Comparison of ENCODE assay signal across 21 cellular contexts in genomic region chr6:887583-888235, GRCh38.
DNase-seq lines count a peak whose midpoint lies in the region; ATAC-seq, FAIRE-seq and TF ChIP-seq lines count a peak whose summit lies in the region.
"Had no signal": no experiment of that assay in that cellular context is flagged by ENCODE, and none has a peak within 500 bp of the region (broad histone marks: within the 10 kb centered on the region; RNA-seq: fewer than 3 reads in every experiment).

No MANE protein-coding gene starts in this region.

- H3K36me3 ChIP-seq in HepG2 (replicated peaks in 1 of 2; ENCODE audit: control insufficient read depth in 1 of 2, insufficient read depth in 2 of 2, low read length in 2 of 2) (no peaks in the 10 kb centered on the region), right lobe of liver (no peaks in the 10 kb centered on the region), K562 (ENCODE audit: control insufficient read depth, insufficient read depth, low read length) (no peaks in the 10 kb centered on the region), testis (ENCODE audit: low read depth, missing control alignments) (no peaks in the 10 kb centered on the region)
- H3K36me3 ChIP-seq: BLaER1 had no signal

- TF ChIP-seq POLR2A in HepG2 (IDR thresholded peaks at IDR 0.05; ENCODE audit: insufficient read depth in 1 of 2, low read depth in 2 of 2, low read length in 2 of 2) (no peak), right lobe of liver (IDR thresholded peaks at IDR 0.05) (no peak), K562 (conservative IDR thresholded peaks at IDR 0.05) (no peak), testis (IDR thresholded peaks at IDR 0.05) (no peak)

- POLR2A ChIA-PET in HepG2 (lab: Yijun Ruan, JAX) (no interaction called here), K562 (lab: Yijun Ruan, JAX) (interaction anchor here (0.6 kb wide), 1 partner anchor 376 kb away, joined by 3 read pairs; no protein-coding TSS in a partner anchor)

- intact Hi-C loops in HepG2 (cut with micrococcal nuclease; ENCODE audit: unreplicated experiment) (no loop called here), right lobe of liver (cut with DNase I) (no loop called here), K562 (cut with micrococcal nuclease) (no loop called here), testis (cut with DNase I; ENCODE audit: low total_unique reads) (loop anchor here (5.0 kb wide), 1 partner anchor 235 kb away; no protein-coding TSS in a partner anchor), left ventricle myocardium superior (cut with micrococcal nuclease) (no loop called here)

- TF ChIP-seq RAD21 in HepG2 (CRISPR knock-in tag; IDR thresholded peaks at IDR 0.05): no peak
- no peak for TF ChIP-seq RAD21 in K562 (CRISPR knock-in tag; conservative IDR thresholded peaks at IDR 0.05 in 1 of 2, IDR thresholded peaks at IDR 0.05 in 1 of 2)

- DNase-seq in HepG2 (ENCODE audit: low spot score) (no peak), right lobe of liver (no peak), K562 (ENCODE audit: extremely low read depth in 1 of 4, low spot score in 3 of 4) (peak in 1 of 4 experiments; percentile 3), testis (peak; percentile 19), left ventricle myocardium superior (no peak), GM19238 (ENCODE audit: insufficient read length, low spot score) (no peak)
- DNase-seq: Caco-2; CD4-positive, CD25-positive, alpha-beta regulatory T cell; CD8-positive, alpha-beta T cell; DMS153; DND-41; GM23248; HCEC 1CT had no signal

- H3K9me3 ChIP-seq in HepG2 (ENCODE audit: low read length): no peaks in the 10 kb centered on the region
- H3K9me3 ChIP-seq in right lobe of liver: no peaks in the 10 kb centered on the region
- no peaks in the 10 kb centered on the region for H3K9me3 ChIP-seq in K562 (replicated peaks; ENCODE audit: control insufficient read depth, insufficient read depth, low read depth, low read length)
- no peaks in the 10 kb centered on the region for H3K9me3 ChIP-seq in testis
- H3K9me3 ChIP-seq: BLaER1, Caco-2 had no signal

- H3K27ac ChIP-seq in HepG2 (ENCODE audit: extremely low read length, insufficient read depth, low read length) (no peak overlapping the region), right lobe of liver (no peak overlapping the region), K562 (ENCODE audit: extremely low read depth, low read depth, low read length) (no peak overlapping the region), testis (no peak overlapping the region)
- H3K27ac ChIP-seq: 22Rv1, BLaER1, C4-2B, GM23248 had no signal

- no peaks in the 10 kb centered on the region for H4K20me1 ChIP-seq in HepG2 (ENCODE audit: insufficient read depth, low read length)
- 0 out of 2 replicates have a peak, but pooled peaks cover 5% of the 10 kb centered on the region for H4K20me1 ChIP-seq in K562 (replicated peaks; ENCODE audit: control insufficient read depth, insufficient read depth, low read length)
- H4K20me1 ChIP-seq: BLaER1 had no signal

- H3K4me2 ChIP-seq in HepG2 (ENCODE audit: low read depth, low read length) (no peak overlapping the region), K562 (ENCODE audit: insufficient read depth, low read length) (no peak overlapping the region)
- H3K4me2 ChIP-seq: BLaER1 had no signal

- CTCF ChIA-PET in HepG2 (lab: Yijun Ruan, JAX; ENCODE audit: low intra/inter-chr PET ratio, low total read pairs) (no interaction called here), K562 (lab: Yijun Ruan, JAX; ENCODE audit: low intra/inter-chr PET ratio) (no interaction called here)

- H3K9ac ChIP-seq in HepG2 (ENCODE audit: insufficient read depth, low read depth, low read length) (no peak overlapping the region), K562 (ENCODE audit: insufficient read depth in 1 of 2, low read depth in 2 of 2, low read length in 2 of 2) (no peak overlapping the region)
- H3K9ac ChIP-seq: BLaER1, GM23248 had no signal

- in situ Hi-C loops in HepG2 (cut with HindIII; ENCODE audit: extremely low pct_ligation_motif_present, low pct_unique_long_range_greater_than_20kb): no loop called here
- in situ Hi-C loops in K562 (cut with MboI): no loop called here

- FAIRE-seq in HepG2 (lab: Jason Lieb, UNC): no peak
- no peak for FAIRE-seq in K562 (lab: Jason Lieb, UNC)
- FAIRE-seq: A204.1, G401.6, GM12892, GM19239 had no signal

- H3K9me1 ChIP-seq in K562 (ENCODE audit: control insufficient read depth, insufficient read depth, low read length): no peaks in the 10 kb centered on the region

- no peak overlapping the region for H3K4me3 ChIP-seq in HepG2 (replicated peaks in 1 of 3; ENCODE audit: insufficient read depth in 1 of 3, low read depth in 2 of 3, low read length in 3 of 3)
- no peak overlapping the region for H3K4me3 ChIP-seq in right lobe of liver
- no peak overlapping the region for H3K4me3 ChIP-seq in K562
- H3K4me3 ChIP-seq in testis: no peak overlapping the region
- H3K4me3 ChIP-seq: BLaER1, GM23248 had no signal

- TF ChIP-seq EP300 in HepG2 (IDR thresholded peaks at IDR 0.05; ENCODE audit: low read depth in 2 of 2, low read length in 2 of 2) (no peak), HepG2 (CRISPR knock-in tag; IDR thresholded peaks at IDR 0.05; ENCODE audit: borderline replicate concordance) (no peak), K562 (IDR thresholded peaks at IDR 0.05; ENCODE audit: low read length) (no peak)

- H3K4me1 ChIP-seq in HepG2 (ENCODE audit: insufficient read depth, low read length) (no peaks in the 10 kb centered on the region), right lobe of liver (no peaks in the 10 kb centered on the region), K562 (replicated peaks in 1 of 2; ENCODE audit: control insufficient read depth in 2 of 2, insufficient read depth in 2 of 2, low read length in 2 of 2) (peaks cover 0 to 4% of the 10 kb centered on the region in 2 experiments; a peak in 1 of 5 replicates), testis (no peaks in the 10 kb centered on the region)
- H3K4me1 ChIP-seq: BLaER1, Caco-2 had no signal

- H3K27me3 ChIP-seq in HepG2 (ENCODE audit: control insufficient read depth in 1 of 2, insufficient read depth in 2 of 2, low read length in 2 of 2) (peaks cover 1 to 33% of the 10 kb centered on the region in 2 experiments; a peak in 4 of 5 replicates), right lobe of liver (no peaks in the 10 kb centered on the region), K562 (ENCODE audit: control insufficient read depth in 2 of 2, insufficient read depth in 2 of 2, low read length in 2 of 2) (peaks cover 19 to 29% of the 10 kb centered on the region in 2 experiments; a peak in 4 of 5 replicates), testis (no peaks in the 10 kb centered on the region)
- H3K27me3 ChIP-seq: BLaER1 had no signal

- ATAC-seq in HepG2 (no peak), right lobe of liver (no peak), K562 (peak; percentile 35; the same call in 1 of the 3 replicates), left ventricle myocardium superior (no peak), HG03354 (IDR thresholded peaks at IDR 0.05; ENCODE audit: poor library complexity, severe bottlenecking, unreplicated experiment) (no peak)
- ATAC-seq: CD8-positive, alpha-beta T cell had no signal

- BruUV-seq in HepG2 (replicated peaks; lab: Mats Ljungman, UMichigan): no TSS peak
- no TSS peak for BruUV-seq in K562 (replicated peaks; lab: Mats Ljungman, UMichigan)

- H2AFZ ChIP-seq in HepG2 (ENCODE audit: low read length) (no peak overlapping the region), K562 (ENCODE audit: low read depth, low read length) (no peak overlapping the region)
- H2AFZ ChIP-seq: GM23248 had no signal

- TF ChIP-seq CTCF in HepG2 (CRISPR knock-in tag; IDR thresholded peaks at IDR 0.05) (no peak), right lobe of liver (IDR thresholded peaks at IDR 0.05) (no peak), K562 (IDR thresholded peaks at IDR 0.05 in 2 of 3, conservative IDR thresholded peaks at IDR 0.05 in 1 of 3; ENCODE audit: insufficient read depth in 2 of 3, low read depth in 1 of 3, low read length in 3 of 3) (no peak), testis (IDR thresholded peaks at IDR 0.05) (no peak)

- 76% methylated on average over 34 of the region's 35 CpGs for WGBS in HepG2 (ENCODE audit: low lambda C conversion rate)
- 86% methylated on average over 7 of the region's 35 CpGs for WGBS in right lobe of liver (ENCODE audit: insufficient coverage, low coverage, low lambda C conversion rate, missing lambda C conversion rate)
- 2% methylated on average over 35 of the region's 35 CpGs for WGBS in K562 (ENCODE audit: insufficient coverage, low coverage, missing lambda C conversion rate)
- WGBS in testis, 2 donors: 61 to 69% methylated on average over 17 to 32 of the region's 35 CpGs

- H3K79me2 ChIP-seq in HepG2 (ENCODE audit: insufficient read depth, low read length) (no peaks in the 10 kb centered on the region), K562 (ENCODE audit: control insufficient read depth, insufficient read depth, low read length) (no peaks in the 10 kb centered on the region)

TF ChIP-seq in K562, 482 proteins besides CTCF, POLR2A, EP300 and RAD21 (continues in another document):
- no peak for TF ChIP-seq NKRF (IDR thresholded peaks at IDR 0.05; ENCODE audit: borderline replicate concordance)
- no peak for TF ChIP-seq IFI16 (CRISPR knock-in tag; IDR thresholded peaks at IDR 0.05)
- TF ChIP-seq, protein P1, sequence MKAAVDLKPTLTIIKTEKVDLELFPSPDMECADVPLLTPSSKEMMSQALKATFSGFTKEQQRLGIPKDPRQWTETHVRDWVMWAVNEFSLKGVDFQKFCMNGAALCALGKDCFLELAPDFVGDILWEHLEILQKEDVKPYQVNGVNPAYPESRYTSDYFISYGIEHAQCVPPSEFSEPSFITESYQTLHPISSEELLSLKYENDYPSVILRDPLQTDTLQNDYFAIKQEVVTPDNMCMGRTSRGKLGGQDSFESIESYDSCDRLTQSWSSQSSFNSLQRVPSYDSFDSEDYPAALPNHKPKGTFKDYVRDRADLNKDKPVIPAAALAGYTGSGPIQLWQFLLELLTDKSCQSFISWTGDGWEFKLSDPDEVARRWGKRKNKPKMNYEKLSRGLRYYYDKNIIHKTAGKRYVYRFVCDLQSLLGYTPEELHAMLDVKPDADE (conservative IDR thresholded peaks at IDR 0.05; ENCODE audit: control insufficient read depth, low read depth, low read length): no peak
- no peak for TF ChIP-seq ZNF263 (CRISPR knock-in tag; IDR thresholded peaks at IDR 0.05; ENCODE audit: borderline replicate concordance)

Comparison
In these comparisons a context has a peak if more than half of its experiments do, and no peak if none do; other contexts are left out.
1. Of the 241 proteins assayed by ChIP-seq in both HepG2 and K562: peak only in HepG2: ZNF280B; only in K562: none; in both: none; in neither: 240.